In genomic region chr4:83484500-83485431, GRCh38 we compare ENCODE assay signal across 7 cellular contexts.
DNase-seq lines count a peak whose midpoint lies in the region; ATAC-seq and TF ChIP-seq lines count a peak whose summit lies in the region.

ABRAXAS1 (minus strand) TSS chr4:83485100; CDS start chr4:83485072, 28 bp downstream.

- TF ChIP-seq CTCF in astrocyte of the spinal cord (IDR thresholded peaks at IDR 0.05; ENCODE audit: low read depth, low read length): no peak
- TF ChIP-seq CTCF in retinal pigment epithelial cell (conservative IDR thresholded peaks at IDR 0.05; ENCODE audit: low read depth, low read length): no peak

- DNase-seq in NCI-H2029 treated with DMSO at 0.1 percent for 48 hours (lab: John Stamatoyannopoulos, UW): peak; percentile 77
- peak; percentile 93 for DNase-seq in T-helper 9 cell
- DNase-seq in astrocyte of the spinal cord (ENCODE audit: low read depth, low spot score): peak; percentile 93
- DNase-seq in hippocampal formation (lab: John Stamatoyannopoulos, UW): peak; percentile 93 to 95
- peak; percentile 62 for DNase-seq in retinal pigment epithelial cell (ENCODE audit: low read depth)

- in situ Hi-C loops in astrocyte of the spinal cord (cut with HindIII; ENCODE audit: low sequenced_read_pairs): no loop called here

- peak; percentile 95 for ATAC-seq in GM18511 (IDR thresholded peaks at IDR 0.05; ENCODE audit: unreplicated experiment)
- peak; percentile 95 for ATAC-seq in HG03025 (IDR thresholded peaks at IDR 0.05; ENCODE audit: low FRiP score, unreplicated experiment)

- peak within 1 kb of the TSS; percentile 85 for H3K4me3 ChIP-seq in astrocyte of the spinal cord (ENCODE audit: low read depth, low read length)
- peak within 1 kb of the TSS; percentile 78 for H3K4me3 ChIP-seq in retinal pigment epithelial cell (ENCODE audit: low read length)

Comparison
In these comparisons a context has a peak if more than half of its experiments do, and no peak if none do; other contexts are left out.
1. Peak in every context shown above with its lines: DNase-seq, ATAC-seq and H3K4me3 ChIP-seq.